Comparison of ENCODE assay signal across 1 cellular context in the genomic region with DNA sequence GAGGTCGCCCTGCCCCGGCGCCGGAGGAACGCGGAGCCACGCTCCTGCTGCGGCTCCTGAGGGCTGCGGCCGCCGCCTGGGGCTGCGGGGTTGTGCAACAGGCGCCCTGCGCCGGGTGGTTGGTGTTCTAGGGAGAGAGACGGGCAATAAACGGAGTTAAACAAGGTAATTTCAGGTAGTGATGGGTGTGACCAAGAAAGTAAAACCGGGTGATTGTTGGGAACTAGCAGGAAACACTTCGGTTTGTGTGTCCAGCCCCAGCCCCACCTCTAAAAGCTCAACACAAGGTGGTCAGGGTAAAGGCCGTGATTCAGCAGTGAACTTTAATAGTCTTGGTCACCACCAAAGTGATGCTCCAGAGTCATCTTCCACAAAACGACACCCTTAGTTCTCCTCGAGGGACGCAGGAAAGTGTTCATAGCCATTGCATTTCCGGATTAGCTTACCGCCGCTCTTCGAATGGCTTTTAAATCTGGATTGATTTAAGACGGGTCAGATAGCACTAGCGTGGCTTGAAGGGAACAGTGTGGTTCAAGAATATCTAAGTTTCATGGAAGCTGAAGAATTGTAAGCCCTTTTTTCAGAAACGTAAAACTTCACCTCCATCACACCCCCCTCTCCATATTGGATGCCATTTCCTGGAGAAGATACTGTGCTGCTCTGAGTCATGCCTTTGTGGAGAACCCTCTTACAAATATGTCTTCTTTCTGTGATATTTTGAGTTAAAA.
TF ChIP-seq lines count a peak whose summit lies in the region.

No MANE protein-coding gene starts in this region.

TF ChIP-seq in H1, 55 proteins besides CTCF, POLR2A, EP300 and RAD21:
- TF ChIP-seq, protein P1, sequence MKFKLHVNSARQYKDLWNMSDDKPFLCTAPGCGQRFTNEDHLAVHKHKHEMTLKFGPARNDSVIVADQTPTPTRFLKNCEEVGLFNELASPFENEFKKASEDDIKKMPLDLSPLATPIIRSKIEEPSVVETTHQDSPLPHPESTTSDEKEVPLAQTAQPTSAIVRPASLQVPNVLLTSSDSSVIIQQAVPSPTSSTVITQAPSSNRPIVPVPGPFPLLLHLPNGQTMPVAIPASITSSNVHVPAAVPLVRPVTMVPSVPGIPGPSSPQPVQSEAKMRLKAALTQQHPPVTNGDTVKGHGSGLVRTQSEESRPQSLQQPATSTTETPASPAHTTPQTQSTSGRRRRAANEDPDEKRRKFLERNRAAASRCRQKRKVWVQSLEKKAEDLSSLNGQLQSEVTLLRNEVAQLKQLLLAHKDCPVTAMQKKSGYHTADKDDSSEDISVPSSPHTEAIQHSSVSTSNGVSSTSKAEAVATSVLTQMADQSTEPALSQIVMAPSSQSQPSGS (IDR thresholded peaks at IDR 0.05; ENCODE audit: low read length): 0 out of 2 replicates have a peak, but pooled peaks have one; percentile 13
- TF ChIP-seq CEBPB (IDR thresholded peaks at IDR 0.05; ENCODE audit: low read depth, low read length) (peak; percentile 86), ASH2L (IDR thresholded peaks at IDR 0.05; ENCODE audit: low read length) (peak; percentile 10), JUN (IDR thresholded peaks at IDR 0.05; ENCODE audit: low read depth, low read length) (no peak), NRF1 (IDR thresholded peaks at IDR 0.05; ENCODE audit: low read depth, low read length) (no peak), SIN3A (conservative IDR thresholded peaks at IDR 0.05 in 1 of 2, IDR thresholded peaks at IDR 0.05 in 1 of 2; ENCODE audit: low read depth in 1 of 2, low read length in 2 of 2) (peak in 1 of 2 experiments; percentile 31; a peak in 1 of 4 replicates)
- TF ChIP-seq, protein P2, sequence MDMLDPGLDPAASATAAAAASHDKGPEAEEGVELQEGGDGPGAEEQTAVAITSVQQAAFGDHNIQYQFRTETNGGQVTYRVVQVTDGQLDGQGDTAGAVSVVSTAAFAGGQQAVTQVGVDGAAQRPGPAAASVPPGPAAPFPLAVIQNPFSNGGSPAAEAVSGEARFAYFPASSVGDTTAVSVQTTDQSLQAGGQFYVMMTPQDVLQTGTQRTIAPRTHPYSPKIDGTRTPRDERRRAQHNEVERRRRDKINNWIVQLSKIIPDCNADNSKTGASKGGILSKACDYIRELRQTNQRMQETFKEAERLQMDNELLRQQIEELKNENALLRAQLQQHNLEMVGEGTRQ (IDR thresholded peaks at IDR 0.05; ENCODE audit: low read length): no peak
TF ChIP-seq in H1: peak in this region for 4.
